In the genomic region with DNA sequence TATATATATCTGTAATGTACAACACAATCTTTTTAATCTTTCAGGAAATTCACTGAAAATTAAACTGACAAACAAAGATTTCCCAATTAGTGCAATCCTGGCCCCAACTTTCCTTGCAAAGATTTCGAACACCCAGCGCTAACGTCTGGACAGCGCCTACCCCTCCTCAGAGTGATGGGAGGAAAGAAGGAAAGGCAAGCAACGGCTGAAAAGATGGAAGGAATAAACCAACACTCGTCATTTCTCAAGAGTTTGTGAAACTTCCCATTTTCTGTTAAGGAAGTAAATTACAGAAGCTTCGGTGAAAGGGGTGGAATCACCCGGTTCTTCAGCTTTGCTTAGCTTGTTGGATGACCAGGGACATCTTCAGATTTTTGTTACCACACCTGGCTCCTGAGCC, we compare ENCODE assay signal across 26 cellular contexts.
"Had no signal": no experiment of that assay in that cellular context is flagged by ENCODE, and none has a peak within 500 bp of the region (broad histone marks: within the 10 kb centered on the region; RNA-seq: fewer than 3 reads in every experiment).

No MANE protein-coding gene starts in this region.

- H3K27me3 ChIP-seq: brain microvascular endothelial cell, hepatocyte, neural progenitor cell, testis had no signal

- H3K9me3 Mint-ChIP-seq: activated T-helper 1 cell treated with anti-CD3 and anti-CD28 coated beads, Interleukin-12 subunit alpha, Interleukin-12 subunit beta, Interleukin-2, Interleukin-4 antibody, amounts not matched to agents 30 ng/mL and 10 ng/mL and 1 ng/mL, durations not matched to agents 14 hours and 24 hours and 36 hours; T-helper 2 cell treated with Interferon-gamma antibody and Interleukin-4, amounts not matched to agents 5 μg/mL and 100 μg/mL, for 36 hours; type B pancreatic cell had no signal

- DNase-seq: activated CD4-positive, alpha-beta T cell treated with anti-CD3 and anti-CD28 coated beads for 1 hour; activated CD4-positive, alpha-beta T cell treated with anti-CD3 and anti-CD28 coated beads, Interleukin-2, amount 50 U/mL, for 1 hour; activated CD8-positive, alpha-beta T cell treated with anti-CD3 and anti-CD28 coated beads, Interleukin-2, amount 10 ng/mL, durations not matched to agents 7 days and 5 days; activated gamma-delta T cell treated with Interleukin-2 at 50 U/mL for 16 hours; aorta; brain microvascular endothelial cell; central memory CD4-positive, alpha-beta T cell; dermis blood vessel endothelial cell; effector memory CD4-positive, alpha-beta T cell; glutamatergic neuron; kidney glomerular epithelial cell; left ventricle myocardium inferior; naive thymus-derived CD8-positive, alpha-beta T cell; small intestine; stimulated activated CD4-positive, alpha-beta T cell treated with anti-CD3 and anti-CD28 coated beads, Interleukin-15, amount 100 ng/mL, for 24 hours; stimulated activated naive B cell treated with anti-CD40 and anti-IgM and Interleukin-4, amounts not matched to agents 10 μg/mL and 1 μg/mL and 100 μg/mL, for 72 hours; testis; WERI-Rb-1 had no signal

- ATAC-seq: activated CD8-positive, alpha-beta T cell treated with anti-CD3 and anti-CD28 coated beads, Interleukin-2, amount 10 ng/mL, durations not matched to agents 7 days and 5 days; esophagus mucosa; naive thymus-derived CD8-positive, alpha-beta T cell; sciatic nerve; stimulated activated naive B cell treated with anti-CD40 and anti-IgM and Interleukin-4, amounts not matched to agents 10 μg/mL and 1 μg/mL and 100 μg/mL, for 72 hours had no signal

- H3K27ac Mint-ChIP-seq: activated CD8-positive, alpha-beta T cell treated with anti-CD3 and anti-CD28 coated beads, Interleukin-2, amount 10 ng/mL, durations not matched to agents 7 days and 5 days; activated naive CD4-positive, alpha-beta T cell treated with anti-CD3 and anti-CD28 coated beads, Interleukin-2, amount 50 U/mL, for 24 hours; activated T-helper 1 cell treated with anti-CD3 and anti-CD28 coated beads, Interleukin-12 subunit alpha, Interleukin-12 subunit beta, Interleukin-2, Interleukin-4 antibody, amounts not matched to agents 30 ng/mL and 10 ng/mL and 1 ng/mL, durations not matched to agents 14 hours and 24 hours and 36 hours; naive thymus-derived CD8-positive, alpha-beta T cell; neural progenitor cell; stimulated activated naive B cell treated with anti-CD40 and anti-IgM and Interleukin-4, amounts not matched to agents 10 μg/mL and 1 μg/mL and 100 μg/mL, for 72 hours; T-helper 2 cell treated with Interferon-gamma antibody and Interleukin-4, amounts not matched to agents 5 μg/mL and 100 μg/mL, for 36 hours; type B pancreatic cell had no signal

- H3K36me3 Mint-ChIP-seq: stimulated activated naive B cell treated with anti-CD40 and anti-IgM and Interleukin-4, amounts not matched to agents 10 μg/mL and 1 μg/mL and 100 μg/mL, for 72 hours had no signal

- H3K4me3 ChIP-seq: hepatocyte, left ventricle myocardium inferior, neural progenitor cell, testis had no signal

- H3K36me3 ChIP-seq: brain microvascular endothelial cell, left ventricle myocardium inferior, neural progenitor cell, WERI-Rb-1 had no signal
